In genomic region chr10:11876805-11877395, GRCh38 we compare ENCODE assay signal across 21 cellular contexts. TPM values are rescaled to one million over a fixed set of nuclear protein-coding genes. Genes with fewer than 3 reads are reported as not detected.
DNase-seq lines count a peak whose midpoint lies in the region; ATAC-seq and TF ChIP-seq lines count a peak whose summit lies in the region.
"Had no signal": no experiment of that assay in that cellular context is flagged by ENCODE, and none has a peak within 500 bp of the region (broad histone marks: within the 10 kb centered on the region; RNA-seq: fewer than 3 reads in every experiment).

No MANE protein-coding gene starts in this region.

- no peak for TF ChIP-seq EP300 in suprapubic skin (IDR thresholded peaks at IDR 0.05)

- H3K9me3 ChIP-seq in suprapubic skin (no peaks in the 10 kb centered on the region), MM.1S (replicated peaks; ENCODE audit: insufficient read depth, low read length) (no peaks in the 10 kb centered on the region)
- H3K9me3 ChIP-seq: MG63, tibial artery had no signal

- ATAC-seq in HG03342 (IDR thresholded peaks at IDR 0.05; ENCODE audit: unreplicated experiment) = no peak
- ATAC-seq: activated CD4-positive, alpha-beta T cell treated with anti-CD3 and anti-CD28 coated beads for 36 hours; sciatic nerve; stimulated activated naive B cell treated with anti-CD40 and anti-IgM and Interleukin-4, amounts not matched to agents 10 μg/mL and 1 μg/mL and 100 μg/mL, for 72 hours had no signal

- H4K20me1 ChIP-seq in MM.1S (ENCODE audit: insufficient read depth, low read length) = no peaks in the 10 kb centered on the region

- H3K4me3 ChIP-seq in suprapubic skin = no peak overlapping the region
- H3K4me3 ChIP-seq in MM.1S (ENCODE audit: low read length) = no peak overlapping the region
- H3K4me3 ChIP-seq: lung, MG63, tibial artery had no signal

- no peak overlapping the region for H2AFZ ChIP-seq in MM.1S (ENCODE audit: low read length)

- H3K27me3 Mint-ChIP-seq in HFFc6 (ENCODE audit: insufficient read depth) = no peaks in the 10 kb centered on the region; the same call in 1 of the 2 replicates
- no peaks in the 10 kb centered on the region for H3K27me3 Mint-ChIP-seq in chondrocyte (ENCODE audit: low read depth)
- H3K27me3 Mint-ChIP-seq in mesothelial cell of epicardium (ENCODE audit: low read depth) = no peaks in the 10 kb centered on the region
- H3K27me3 Mint-ChIP-seq: activated naive CD4-positive, alpha-beta T cell treated with anti-CD3 and anti-CD28 coated beads, Interleukin-2, amount 50 U/mL, for 24 hours had no signal

- peaks cover 33% of the 10 kb centered on the region for H3K4me1 Mint-ChIP-seq in HFFc6 (ENCODE audit: low read depth)
- peaks cover 44% of the 10 kb centered on the region for H3K4me1 Mint-ChIP-seq in chondrocyte (ENCODE audit: low read depth)
- H3K4me1 Mint-ChIP-seq in mesothelial cell of epicardium = peaks cover 69% of the 10 kb centered on the region
- H3K4me1 Mint-ChIP-seq: IgD-negative memory B cell had no signal

- WGBS in suprapubic skin = 92% methylated on average over 18 of the region's 18 CpGs

- TF ChIP-seq POLR2A in suprapubic skin (IDR thresholded peaks at IDR 0.05) = no peak

- H3K36me3 ChIP-seq in suprapubic skin (no peaks in the 10 kb centered on the region), MM.1S (replicated peaks; ENCODE audit: insufficient read depth, low read length) (no peaks in the 10 kb centered on the region)
- H3K36me3 ChIP-seq: MG63, tibial artery had no signal

- TF ChIP-seq CTCF in HFFc6 (IDR thresholded peaks at IDR 0.05) = no peak
- no peak for TF ChIP-seq CTCF in chondrocyte (IDR thresholded peaks at IDR 0.05)
- TF ChIP-seq CTCF in mesothelial cell of epicardium (IDR thresholded peaks at IDR 0.05; ENCODE audit: unreplicated experiment) = no peak
- TF ChIP-seq CTCF in suprapubic skin (IDR thresholded peaks at IDR 0.05) = no peak
- TF ChIP-seq CTCF in MM.1S (IDR thresholded peaks at IDR 0.05; ENCODE audit: low read length) = no peak

- H3K9ac ChIP-seq in MM.1S (ENCODE audit: low read length) = no peak overlapping the region

- no peaks in the 10 kb centered on the region for H3K36me3 Mint-ChIP-seq in HFFc6 (ENCODE audit: low read depth)
- no peaks in the 10 kb centered on the region for H3K36me3 Mint-ChIP-seq in chondrocyte (ENCODE audit: low read depth)
- no peaks in the 10 kb centered on the region for H3K36me3 Mint-ChIP-seq in mesothelial cell of epicardium
- H3K36me3 Mint-ChIP-seq: activated naive CD4-positive, alpha-beta T cell treated with anti-CD3 and anti-CD28 coated beads, Interleukin-2, amount 50 U/mL, for 24 hours; IgD-negative memory B cell; stimulated activated naive B cell treated with anti-CD40 and anti-IgM and Interleukin-4, amounts not matched to agents 10 μg/mL and 1 μg/mL and 100 μg/mL, for 72 hours had no signal

- H3K79me2 ChIP-seq in MM.1S (ENCODE audit: low read length) = no peaks in the 10 kb centered on the region

- H3K27ac ChIP-seq in suprapubic skin = peak overlapping the region; percentile 89
- no peak overlapping the region for H3K27ac ChIP-seq in MM.1S (ENCODE audit: low read length)
- H3K27ac ChIP-seq: tibial artery had no signal

- H3K4me2 ChIP-seq in MM.1S (ENCODE audit: low read depth, low read length) = no peak overlapping the region

- H3K9me2 ChIP-seq in MM.1S (replicated peaks; ENCODE audit: insufficient read depth, low read length) = no peaks in the 10 kb centered on the region

- H3K9me3 Mint-ChIP-seq in HFFc6 = no peaks in the 10 kb centered on the region
- H3K9me3 Mint-ChIP-seq in chondrocyte (ENCODE audit: low read depth) = no peaks in the 10 kb centered on the region
- no peaks in the 10 kb centered on the region for H3K9me3 Mint-ChIP-seq in mesothelial cell of epicardium
- H3K9me3 Mint-ChIP-seq: activated naive CD4-positive, alpha-beta T cell treated with anti-CD3 and anti-CD28 coated beads, Interleukin-2, amount 50 U/mL, for 24 hours; IgD-negative memory B cell; stimulated activated naive B cell treated with anti-CD40 and anti-IgM and Interleukin-4, amounts not matched to agents 10 μg/mL and 1 μg/mL and 100 μg/mL, for 72 hours had no signal

- H3K4me1 ChIP-seq in suprapubic skin (peaks cover 43% of the 10 kb centered on the region), MM.1S (ENCODE audit: low read length) (no peaks in the 10 kb centered on the region)

- no peak for DNase-seq in HFFc6
- peak; percentile 41 for DNase-seq in chondrocyte (ENCODE audit: low spot score)
- no peak for DNase-seq in mesothelial cell of epicardium (ENCODE audit: low spot score in 2 of 2, unreplicated experiment in 2 of 2)
- no peak for DNase-seq in suprapubic skin (ENCODE audit: low spot score in 2 of 2)
- no peak for DNase-seq in MM.1S
- no peak for DNase-seq in HK-2 (ENCODE audit: unreplicated experiment)
- DNase-seq in kidney tubule cell (ENCODE audit: low spot score) = no peak
- DNase-seq: activated CD4-positive, alpha-beta T cell treated with anti-CD3 and anti-CD28 coated beads for 36 hours; DMS79; MG63; NCI-H2171 treated with DMSO at 0.1 percent for 48 hours; NCI-H69; Right ventricle myocardium superior; stimulated activated CD4-positive, alpha-beta T cell treated with anti-CD3 and anti-CD28 coated beads, Interleukin-2, amount 100 ng/mL, for 24 hours; stimulated activated naive B cell treated with anti-CD40 and anti-IgM and Interleukin-4, amounts not matched to agents 10 μg/mL and 1 μg/mL and 100 μg/mL, for 72 hours; tibial artery had no signal

- H3K4me3 Mint-ChIP-seq in HFFc6 (no peak overlapping the region), chondrocyte (ENCODE audit: unreplicated experiment) (no peak overlapping the region), mesothelial cell of epicardium (no peak overlapping the region)
- H3K4me3 Mint-ChIP-seq: activated CD4-positive, alpha-beta T cell treated with anti-CD3 and anti-CD28 coated beads for 36 hours; activated naive CD4-positive, alpha-beta T cell treated with anti-CD3 and anti-CD28 coated beads, Interleukin-2, amount 50 U/mL, for 24 hours; IgD-negative memory B cell; stimulated activated naive B cell treated with anti-CD40 and anti-IgM and Interleukin-4, amounts not matched to agents 10 μg/mL and 1 μg/mL and 100 μg/mL, for 72 hours had no signal

- H3K27ac Mint-ChIP-seq in HFFc6 = peak overlapping the region; percentile 83
- H3K27ac Mint-ChIP-seq in chondrocyte (ENCODE audit: unreplicated experiment) = no peak overlapping the region
- peak overlapping the region; percentile 99 for H3K27ac Mint-ChIP-seq in mesothelial cell of epicardium
- H3K27ac Mint-ChIP-seq: activated CD4-positive, alpha-beta T cell treated with anti-CD3 and anti-CD28 coated beads for 36 hours; activated naive CD4-positive, alpha-beta T cell treated with anti-CD3 and anti-CD28 coated beads, Interleukin-2, amount 50 U/mL, for 24 hours; IgD-negative memory B cell had no signal

- H3K27me3 ChIP-seq in suprapubic skin (no peaks in the 10 kb centered on the region), MM.1S (replicated peaks; ENCODE audit: insufficient read depth, low read length) (peaks cover 24% of the 10 kb centered on the region)
- H3K27me3 ChIP-seq: MG63, tibial artery had no signal

- no peaks in the 10 kb centered on the region for H3F3A ChIP-seq in MM.1S (ENCODE audit: insufficient read depth, low read length)

RNA-seq across cellular contexts. Expression of gene PROSER2, which starts 53.7 kb away (rescaled TPM):
- 1 to 10 TPM in 5 of 6 experiments, under 1 TPM in 1; 0.74 to 2.9 (median 1.5) TPM for total RNA-seq in HFFc6 (2021; fragmentation: NEBNext Ultra II Directional; extraction: Animal tissue kit (Norgen Biotek cat#: 25700))
- total RNA-seq in chondrocyte = 15.2 to 23.8 TPM (median 15.6 TPM) in 3 replicates
- total RNA-seq in mesothelial cell of epicardium = 16.9 to 17.8 TPM (median 17.6 TPM) in 3 replicates
- 1 to 10 TPM; 5.6 to 8.5 (median 6.3) TPM for total RNA-seq in suprapubic skin
